In genomic region chr1:11533790-11534787, GRCh38 we compare ENCODE assay signal across 20 cellular contexts. TPM values are rescaled to one million over a fixed set of nuclear protein-coding genes. Genes with fewer than 3 reads are reported as not detected.
DNase-seq lines count a peak whose midpoint lies in the region; ATAC-seq, FAIRE-seq and TF ChIP-seq lines count a peak whose summit lies in the region.
"Had no signal": no experiment of that assay in that cellular context is flagged by ENCODE, and none has a peak within 500 bp of the region (broad histone marks: within the 10 kb centered on the region; RNA-seq: fewer than 3 reads in every experiment).

No MANE protein-coding gene starts in this region.

- H3K4me3 ChIP-seq in A549: no peak overlapping the region
- H3K4me3 ChIP-seq in RWPE2 (ENCODE audit: severe bottlenecking): no peak overlapping the region
- no peak overlapping the region for H3K4me3 ChIP-seq in osteoblast (ENCODE audit: insufficient read depth, low read length)

- H3K79me2 ChIP-seq in osteoblast (ENCODE audit: insufficient read depth, low read length): no peaks in the 10 kb centered on the region

- H3K27me3 ChIP-seq in RWPE2 (ENCODE audit: insufficient read depth, poor library complexity, severe bottlenecking) (no peaks in the 10 kb centered on the region), osteoblast (ENCODE audit: insufficient read depth, low read length) (no peaks in the 10 kb centered on the region)
- H3K27me3 ChIP-seq: BE2C had no signal

- H3K9me3 ChIP-seq in A549 (no peaks in the 10 kb centered on the region), RWPE2 (ENCODE audit: severe bottlenecking) (no peaks in the 10 kb centered on the region), osteoblast (ENCODE audit: low read depth, low read length) (no peaks in the 10 kb centered on the region)
- H3K9me3 ChIP-seq: BE2C had no signal

- TF ChIP-seq CTCF in A549 (IDR thresholded peaks at IDR 0.05) (no peak), RWPE2 (IDR thresholded peaks at IDR 0.05; ENCODE audit: poor library complexity, severe bottlenecking) (no peak), glutamatergic neuron (IDR thresholded peaks at IDR 0.05; ENCODE audit: partially characterized antibody, unreplicated experiment) (no peak), osteoblast (IDR thresholded peaks at IDR 0.05; ENCODE audit: extremely low read depth, low read depth, low read length) (no peak), osteocyte (IDR thresholded peaks at IDR 0.05) (no peak)

- 41% methylated on average over 4 of the region's 21 CpGs for WGBS in A549 (ENCODE audit: missing lambda C conversion rate)

- ATAC-seq in A549 (no peak), RWPE2 (ENCODE audit: low read depth) (no peak), HG03378 (IDR thresholded peaks at IDR 0.05; ENCODE audit: unreplicated experiment) (no peak), GM18858 (IDR thresholded peaks at IDR 0.05; ENCODE audit: unreplicated experiment) (no peak)
- ATAC-seq: CD8-positive, alpha-beta T cell had no signal

- H3K4me2 ChIP-seq in A549 (no peak overlapping the region), osteoblast (ENCODE audit: insufficient read depth, low read length) (no peak overlapping the region)

- no peak for DNase-seq in A549 (ENCODE audit: low read depth in 1 of 2, low spot score in 1 of 2)
- DNase-seq in RWPE2 (ENCODE audit: low spot score): peak; percentile 49
- DNase-seq in glutamatergic neuron: no peak
- DNase-seq in osteoblast (ENCODE audit: insufficient read length, low spot score, missing footprints): peak; percentile 81
- DNase-seq in MV-4-11 (lab: John Stamatoyannopoulos, UW): no peak
- no peak for DNase-seq in osteocyte (ENCODE audit: extremely low spot score, unreplicated experiment)
- DNase-seq: BE2C; CD8-positive, alpha-beta T cell; COR-L47; DND-41; GDM1; HCEC 1CT; HFFc6; IMR-90 had no signal

- H3K36me3 Mint-ChIP-seq in glutamatergic neuron (ENCODE audit: unreplicated experiment): no peaks in the 10 kb centered on the region
- no peaks in the 10 kb centered on the region for H3K36me3 Mint-ChIP-seq in osteocyte (ENCODE audit: unreplicated experiment)
- H3K36me3 Mint-ChIP-seq: CD8-positive, alpha-beta T cell had no signal

- H3K27me3 Mint-ChIP-seq in glutamatergic neuron (ENCODE audit: unreplicated experiment): peaks cover 18% of the 10 kb centered on the region
- H3K27me3 Mint-ChIP-seq in osteocyte (ENCODE audit: unreplicated experiment): no peaks in the 10 kb centered on the region

- H3K4me3 Mint-ChIP-seq in glutamatergic neuron (ENCODE audit: unreplicated experiment) (no peak overlapping the region), osteocyte (ENCODE audit: unreplicated experiment) (no peak overlapping the region)
- H3K4me3 Mint-ChIP-seq: CD8-positive, alpha-beta T cell; HFFc6 had no signal

- POLR2A ChIA-PET in A549 (lab: Yijun Ruan, JAX): no interaction called here

- no peak for TF ChIP-seq EP300 in A549 (IDR thresholded peaks at IDR 0.05)

- no peaks in the 10 kb centered on the region for H3K36me3 ChIP-seq in RWPE2 (ENCODE audit: low read depth)
- no peaks in the 10 kb centered on the region for H3K36me3 ChIP-seq in osteoblast (ENCODE audit: insufficient read depth, low read length)
- H3K36me3 ChIP-seq: BE2C had no signal

- TF ChIP-seq RAD21 in A549 (conservative IDR thresholded peaks at IDR 0.05 in 1 of 2, IDR thresholded peaks at IDR 0.05 in 1 of 2): no peak

- TF ChIP-seq POLR2A in A549 (IDR thresholded peaks at IDR 0.05; ENCODE audit: low read length): no peak

- CTCF ChIA-PET in A549 (lab: Yijun Ruan, JAX): no interaction called here

- peaks cover 16% of the 10 kb centered on the region for H3K9me3 Mint-ChIP-seq in glutamatergic neuron (ENCODE audit: unreplicated experiment)
- no peaks in the 10 kb centered on the region for H3K9me3 Mint-ChIP-seq in osteocyte (ENCODE audit: unreplicated experiment)
- H3K9me3 Mint-ChIP-seq: CD8-positive, alpha-beta T cell; HFFc6 had no signal

- no peaks in the 10 kb centered on the region for H3K4me1 ChIP-seq in A549
- no peaks in the 10 kb centered on the region for H3K4me1 ChIP-seq in RWPE2 (ENCODE audit: insufficient read depth, poor library complexity, severe bottlenecking)
- H3K4me1 ChIP-seq in osteoblast (ENCODE audit: insufficient read depth, low read length): no peaks in the 10 kb centered on the region
- H3K4me1 ChIP-seq: BE2C had no signal

- H3K27ac Mint-ChIP-seq in glutamatergic neuron (ENCODE audit: unreplicated experiment): peak overlapping the region; percentile 52
- H3K27ac Mint-ChIP-seq in osteocyte (ENCODE audit: unreplicated experiment): no peak overlapping the region
- H3K27ac Mint-ChIP-seq: CD8-positive, alpha-beta T cell; HFFc6 had no signal

- H3K4me1 Mint-ChIP-seq in glutamatergic neuron (ENCODE audit: low read depth, unreplicated experiment): peaks cover 5% of the 10 kb centered on the region
- no peaks in the 10 kb centered on the region for H3K4me1 Mint-ChIP-seq in osteocyte (ENCODE audit: unreplicated experiment)

- H2AFZ ChIP-seq in osteoblast (ENCODE audit: low read length): no peak overlapping the region

- no peaks in the 10 kb centered on the region for H4K20me1 ChIP-seq in osteoblast (ENCODE audit: insufficient read depth, low read length)

- H3K27ac ChIP-seq in A549 (no peak overlapping the region), RWPE2 (ENCODE audit: poor library complexity, severe bottlenecking) (no peak overlapping the region), osteoblast (ENCODE audit: low read depth, low read length) (no peak overlapping the region)
- H3K27ac ChIP-seq: C4-2B had no signal

- no peak for FAIRE-seq in A549 (lab: Jason Lieb, UNC)
- FAIRE-seq: A204.1, D721Med, GM12892 had no signal

TF ChIP-seq in A549, 52 proteins besides CTCF, POLR2A, EP300 and RAD21:
- TF ChIP-seq ZFP36 (IDR thresholded peaks at IDR 0.05; ENCODE audit: borderline replicate concordance, partially characterized antibody) (peak; percentile 6), RNF2 (IDR thresholded peaks at IDR 0.05; ENCODE audit: borderline replicate concordance, low read depth) (no peak)

RNA-seq across cellular contexts. Expression of gene DISP3, which starts 55.1 kb away (rescaled TPM):
- polyA plus RNA-seq in A549 (2011; rRNA removed) (0.09 and 0.15 TPM in 2 replicates), A549 (2017; fragmentation: RNase III; extraction: RNeasy Plus Mini Kit Qiagen cat#74134 plus additional on column Dnase treatment) (0.03 to 0.22 TPM (median 0.12 TPM) in 3 replicates)
- polyA plus RNA-seq in A549 (2012; cell fraction: cytosol; rRNA removed): 0.04 and 0.10 TPM in 2 replicates
- 0.17 TPM in 2 replicates for polyA plus RNA-seq in A549 (2012; cell fraction: nucleus; rRNA removed)
- polyA minus RNA-seq in A549 (2011; rRNA and poly(A)+ RNA removed): 0.05 and 0.12 TPM in 2 replicates
- total RNA-seq in glutamatergic neuron (ENCODE audit: unreplicated experiment) (179 TPM), osteoblast (under 0.01 TPM in 2 replicates), osteocyte (0.21 and 0.43 TPM in 2 replicates)
- total RNA-seq: HFFc6, IMR-90 had no signal

Comparison
In these comparisons a context has a peak if more than half of its experiments do, and no peak if none do; other contexts are left out.
1. DNase-seq: peak in RWPE2 (single experiment) and osteoblast (single experiment); none in A549 (0 of 2), glutamatergic neuron (single experiment), MV-4-11 (single experiment) and osteocyte (single experiment).
2. RNA of gene DISP3, which starts 55.1 kb away (total RNA-seq): 179 TPM in glutamatergic neuron (single experiment); 0.21 to 0.43 TPM in osteocyte and under 0.01 TPM in osteoblast; every median in the first group is over 100 times any median in the second.